In the genomic region with DNA sequence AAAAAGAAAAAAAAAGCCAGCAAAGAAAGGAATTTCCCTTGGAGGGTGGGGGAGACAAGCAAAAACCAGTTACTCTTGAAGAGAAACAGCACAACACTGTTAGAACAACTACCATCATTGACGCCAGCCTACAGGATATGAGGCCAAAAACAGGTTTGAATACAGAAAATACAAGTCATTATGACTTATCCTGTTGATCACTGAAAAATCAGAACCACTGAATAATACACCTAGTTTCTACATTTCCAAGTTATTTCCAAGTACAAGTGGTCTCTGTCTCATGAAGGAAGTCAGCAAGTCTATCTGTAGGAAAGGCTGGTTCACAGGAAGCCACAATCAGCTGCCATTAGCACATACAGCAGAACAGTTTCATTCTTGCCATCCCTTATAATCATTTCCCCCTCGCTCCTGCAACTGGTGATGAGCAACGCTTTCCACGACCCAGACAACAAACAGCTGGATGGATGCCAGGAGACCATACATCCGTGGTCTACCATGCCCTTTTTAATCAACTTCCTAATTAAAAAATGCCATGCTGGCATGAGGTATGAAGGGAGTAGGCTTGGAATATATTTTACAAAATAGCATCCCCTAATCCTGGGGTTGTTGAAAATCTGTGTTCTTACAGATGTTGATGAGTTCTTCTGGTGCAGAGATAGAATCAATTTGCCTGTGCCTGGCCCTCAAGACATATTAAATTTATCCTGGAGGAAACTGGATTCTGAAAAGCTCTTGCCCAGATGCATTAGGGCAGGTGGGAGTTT, we compare ENCODE assay signal across 21 cellular contexts. TPM values are rescaled to one million over a fixed set of nuclear protein-coding genes. Genes with fewer than 3 reads are reported as not detected.
"Had no signal": no experiment of that assay in that cellular context is flagged by ENCODE, and none has a peak within 500 bp of the region (broad histone marks: within the 10 kb centered on the region; RNA-seq: fewer than 3 reads in every experiment).

No MANE protein-coding gene starts in this region.

- H3K27ac ChIP-seq: cardiac muscle cell, psoas muscle, right lobe of liver, spleen, VCaP had no signal

- H3K27me3 ChIP-seq: right lobe of liver had no signal

- H3K4me1 ChIP-seq: psoas muscle, right lobe of liver, spleen had no signal

- H3K36me3 ChIP-seq: cardiac muscle cell, right lobe of liver, spleen had no signal

- ATAC-seq: activated CD8-positive, alpha-beta T cell treated with anti-CD3 and anti-CD28 coated beads for 36 hours; activated T-cell treated with anti-CD3 and anti-CD28 coated beads, Interleukin-2, amount 50 U/mL, for 72 hours; psoas muscle; right lobe of liver; stimulated activated naive B cell treated with anti-CD40 and anti-IgM and Interleukin-4, amounts not matched to agents 10 μg/mL and 1 μg/mL and 100 μg/mL, for 72 hours had no signal

- DNase-seq: activated CD8-positive, alpha-beta memory T cell treated with anti-CD3 and anti-CD28 coated beads, Interleukin-2, amount 50 U/mL, for 4 hours; activated CD8-positive, alpha-beta T cell treated with anti-CD3 and anti-CD28 coated beads for 36 hours; activated gamma-delta T cell treated with Interleukin-2 at 50 U/mL for 16 hours; activated T-cell treated with anti-CD3 and anti-CD28 coated beads, Interleukin-2, amount 50 U/mL, for 72 hours; endodermal cell; hippocampal formation; kidney glomerular epithelial cell; mesendoderm; psoas muscle; right lobe of liver; spleen; stimulated activated CD4-positive, alpha-beta T cell treated with anti-CD3 and anti-CD28 coated beads, Interleukin-1b, Interleukin-23, amount 100 ng/mL, for 48 hours; stimulated activated naive B cell treated with anti-CD40 and anti-IgM and Interleukin-4, amounts not matched to agents 10 μg/mL and 1 μg/mL and 100 μg/mL, for 72 hours; T1000; trophoblast cell had no signal

- H3K9me3 ChIP-seq: psoas muscle, right lobe of liver, spleen had no signal

- H3K4me3 ChIP-seq: cardiac muscle cell, psoas muscle, right lobe of liver, spleen had no signal

RNA-seq across cellular contexts. Expression of a gene that starts 10.4 kb away (rescaled TPM):
- total RNA-seq: activated CD8-positive, alpha-beta T cell treated with anti-CD3 and anti-CD28 coated beads for 36 hours; astrocyte; endodermal cell; glomerular endothelial cell; osteoblast; subcutaneous adipose tissue had no signal
- polyA plus RNA-seq: cardiac muscle cell had no signal
